9 cellular contexts compared by ENCODE assay signal in genomic region chr2:88016948-88017779, GRCh38. TPM values are rescaled to one million over a fixed set of nuclear protein-coding genes. Genes with fewer than 3 reads are reported as not detected.
DNase-seq lines count a peak whose midpoint lies in the region; ATAC-seq and TF ChIP-seq lines count a peak whose summit lies in the region.
"Had no signal": no experiment of that assay in that cellular context is flagged by ENCODE, and none has a peak within 500 bp of the region (broad histone marks: within the 10 kb centered on the region; RNA-seq: fewer than 3 reads in every experiment).

No MANE protein-coding gene starts in this region.

- in situ Hi-C loops in brain microvascular endothelial cell (cut with HindIII; ENCODE audit: low pct_ligation_motif_present, low sequenced_read_pairs), result no loop called here

- peak overlapping the region; percentile 99 for H3K27ac ChIP-seq in brain microvascular endothelial cell

- no peak for TF ChIP-seq CTCF in brain microvascular endothelial cell (IDR thresholded peaks at IDR 0.05; ENCODE audit: low read depth, low read length, missing control alignments)
- TF ChIP-seq CTCF in kidney epithelial cell (IDR thresholded peaks at IDR 0.05; ENCODE audit: insufficient read depth, low read length, poor library complexity, severe bottlenecking), result no peak

- DNase-seq in DMS153 (lab: John Stamatoyannopoulos, UW) (peak; percentile 31), NOMO-1 (lab: John Stamatoyannopoulos, UW; ENCODE audit: unreplicated experiment in 2 of 2) (peak; percentile 64 to 71), brain microvascular endothelial cell (peak; percentile 45), kidney epithelial cell (ENCODE audit: low read depth) (no peak), glomerular visceral epithelial cell (ENCODE audit: extremely low spot score) (no peak)
- DNase-seq in stimulated activated naive CD4-positive, alpha-beta T cell treated with Interleukin-2 at 50 U/mL for 16 hours (lab: John Stamatoyannopoulos, UW), result peak; percentile 66

- H3K27me3 ChIP-seq in brain microvascular endothelial cell (replicated peaks), result no peaks in the 10 kb centered on the region
- H3K27me3 ChIP-seq in kidney epithelial cell (ENCODE audit: control insufficient read depth, insufficient read depth, low read length), result no peaks in the 10 kb centered on the region

- H3K36me3 ChIP-seq in brain microvascular endothelial cell (replicated peaks), result no peaks in the 10 kb centered on the region
- H3K36me3 ChIP-seq in kidney epithelial cell (ENCODE audit: control insufficient read depth, insufficient read depth, low read length), result no peaks in the 10 kb centered on the region

- H3K4me3 ChIP-seq in brain microvascular endothelial cell (ENCODE audit: low read depth, low read length) (peak overlapping the region; percentile 81), kidney epithelial cell (ENCODE audit: low read depth, low read length) (peak overlapping the region; percentile 75)

- ATAC-seq in GM19455 (IDR thresholded peaks at IDR 0.05; ENCODE audit: unreplicated experiment) (peak; percentile 62), HG03457 (IDR thresholded peaks at IDR 0.05; ENCODE audit: unreplicated experiment) (peak; percentile 38)

RNA-seq across cellular contexts. Expression of gene RNU2-63P, which starts 0.8 kb away (rescaled TPM):
- not detected in 2 replicates for total RNA-seq in kidney epithelial cell

RNA-seq across cellular contexts. Expression of gene KRCC1, which starts 38.4 kb away (rescaled TPM):
- 17.7 and 22.2 TPM in 2 replicates for total RNA-seq in kidney epithelial cell

RNA-seq across cellular contexts. Expression of gene SMYD1, which starts 50.5 kb away (rescaled TPM):
- total RNA-seq in kidney epithelial cell, result not detected in 2 replicates
- total RNA-seq: activated CD8-positive, alpha-beta memory T cell treated with anti-CD3 and anti-CD28 coated beads for 36 hours had no signal

Comparison
In these comparisons a context has a peak if more than half of its experiments do, and no peak if none do; other contexts are left out.
1. DNase-seq: peak in DMS153 (single experiment), NOMO-1 (2 of 2), brain microvascular endothelial cell (single experiment) and stimulated activated naive CD4-positive, alpha-beta T cell treated with Interleukin-2 at 50 U/mL for 16 hours (single experiment); none in kidney epithelial cell (single experiment) and glomerular visceral epithelial cell (single experiment).